8 cellular contexts compared by ENCODE assay signal in genomic region chr1:86419277-86419903, GRCh38. TPM values are rescaled to one million over a fixed set of nuclear protein-coding genes. Genes with fewer than 3 reads are reported as not detected.
DNase-seq lines count a peak whose midpoint lies in the region; ATAC-seq and TF ChIP-seq lines count a peak whose summit lies in the region.

No MANE protein-coding gene starts in this region.

- peaks cover 6% of the 10 kb centered on the region for H3K4me1 ChIP-seq in OCI-LY3 (ENCODE audit: low read length)
- no peaks in the 10 kb centered on the region for H3K4me1 ChIP-seq in left lung

- H3K4me3 ChIP-seq in OCI-LY3 (ENCODE audit: low read length) (peak overlapping the region; percentile 79), astrocyte of the cerebellum (ENCODE audit: low read depth, low read length) (no peak overlapping the region), left lung (no peak overlapping the region)

- H3K79me2 ChIP-seq in OCI-LY3 (ENCODE audit: low read length), result no peaks in the 10 kb centered on the region

- ATAC-seq in GM18502 (IDR thresholded peaks at IDR 0.05; ENCODE audit: poor library complexity, unreplicated experiment), result peak; percentile 95
- peak; percentile 96 for ATAC-seq in HG02885 (IDR thresholded peaks at IDR 0.05; ENCODE audit: poor library complexity, unreplicated experiment)
- peak; percentile 86 for ATAC-seq in left lung

- H3K27me3 ChIP-seq in OCI-LY3 (ENCODE audit: low read depth, low read length) (no peaks in the 10 kb centered on the region), left lung (no peaks in the 10 kb centered on the region)

- H3K27ac ChIP-seq in OCI-LY3 (ENCODE audit: low read length) (peak overlapping the region; percentile 45; the same call in 1 of the 2 replicates), left lung (no peak overlapping the region)

- H2AFZ ChIP-seq in OCI-LY3 (ENCODE audit: low read depth, low read length), result peak overlapping the region; percentile 95

- TF ChIP-seq CTCF in OCI-LY3 (IDR thresholded peaks at IDR 0.05; ENCODE audit: low read depth, low read length) (peak; percentile 85), astrocyte of the cerebellum (IDR thresholded peaks at IDR 0.05; ENCODE audit: low read depth, low read length, missing control alignments) (peak; percentile 79), left lung (IDR thresholded peaks at IDR 0.05) (peak; percentile 25 to 33)

- H3K36me3 ChIP-seq in OCI-LY3 (replicated peaks; ENCODE audit: low read depth, low read length) (no peaks in the 10 kb centered on the region), left lung (no peaks in the 10 kb centered on the region)

- peak overlapping the region; percentile 67 for H3K9ac ChIP-seq in OCI-LY3 (ENCODE audit: low read length)

- H3K9me3 ChIP-seq in OCI-LY3 (ENCODE audit: insufficient read depth, low read length) (no peaks in the 10 kb centered on the region), left lung (no peaks in the 10 kb centered on the region)

- in situ Hi-C loops in astrocyte of the cerebellum (cut with HindIII; ENCODE audit: low sequenced_read_pairs), result no loop called here

- H3K4me2 ChIP-seq in OCI-LY3 (ENCODE audit: low read length), result peak overlapping the region; percentile 93

- no peaks in the 10 kb centered on the region for H4K20me1 ChIP-seq in OCI-LY3 (ENCODE audit: insufficient read depth, low read length)

- DNase-seq in AML-193 (lab: John Stamatoyannopoulos, UW) (peak; percentile 49 to 59), astrocyte of the cerebellum (ENCODE audit: low read depth) (no peak), left lung (no peak), NCI-H345 treated with DMSO at 0.1 percent for 48 hours (lab: John Stamatoyannopoulos, UW; ENCODE audit: unreplicated experiment) (no peak), OCI-M2 (lab: John Stamatoyannopoulos, UW; ENCODE audit: unreplicated experiment) (no peak)

- intact Hi-C loops in left lung (cut with DNase I), result no loop called here

RNA-seq across cellular contexts. Expression of gene CLCA2, which starts 4.6 kb away (rescaled TPM):
- under 1 TPM; 0.38 to 0.42 TPM for total RNA-seq in left lung

RNA-seq across cellular contexts. Expression of gene ODF2L, which starts 23.3 kb away (rescaled TPM):
- 10 to 100 TPM; 37.9 to 46.3 TPM for total RNA-seq in left lung

RNA-seq across cellular contexts. Expression of gene CLCA1, which starts 49.3 kb away (rescaled TPM):
- not detected for total RNA-seq in left lung

Comparison
In these comparisons a context has a peak if more than half of its experiments do, and no peak if none do; other contexts are left out.
1. DNase-seq: peak in AML-193 (2 of 2); none in astrocyte of the cerebellum (single experiment), left lung (0 of 2), NCI-H345 treated with DMSO at 0.1 percent for 48 hours (single experiment) and OCI-M2 (single experiment).
2. CTCF ChIP-seq: peak in every context shown above with its lines; median percentile 85 in OCI-LY3; 79 in astrocyte of the cerebellum; 29 in left lung.
3. Peak in every context shown above with its lines, with median percentiles within 50 percentile points of each other: ATAC-seq.